8 cellular contexts compared by ENCODE assay signal in the genomic region with DNA sequence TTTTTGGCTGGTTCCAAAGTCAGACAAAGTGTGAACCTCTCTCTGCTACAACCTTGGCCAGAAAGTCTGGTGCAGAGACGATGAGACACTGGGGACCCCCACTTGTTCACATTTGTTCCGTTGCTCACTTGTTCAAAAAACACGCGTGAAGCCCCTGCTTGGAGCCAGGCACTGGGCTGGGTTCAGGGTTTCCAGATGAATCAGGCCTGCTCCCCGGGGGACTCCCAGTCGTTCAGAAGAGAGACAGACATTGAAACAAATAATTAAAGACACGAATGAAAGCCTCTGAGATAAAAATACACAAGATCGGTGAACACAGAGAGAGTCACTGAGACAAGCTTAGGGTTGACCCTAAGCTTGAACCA.
DNase-seq lines count a peak whose midpoint lies in the region; ATAC-seq and TF ChIP-seq lines count a peak whose summit lies in the region.

No MANE protein-coding gene starts in this region.

- no peak for TF ChIP-seq POLR2A in IMR-90 (IDR thresholded peaks at IDR 0.05; ENCODE audit: low read depth, low read length)

- H3K4me2 ChIP-seq in IMR-90 (ENCODE audit: low read depth, low read length): no peak overlapping the region

- H2BK20ac ChIP-seq in IMR-90 (ENCODE audit: low read depth, low read length): no peak overlapping the region

- H3K9me1 ChIP-seq in IMR-90 (ENCODE audit: insufficient read depth, low read length): peaks cover 3% of the 10 kb centered on the region; the same call in 1 of the 2 replicates

- no peak overlapping the region for H2AK9ac ChIP-seq in IMR-90 (replicated peaks; ENCODE audit: low read depth, low read length, poor library complexity)

- no peak overlapping the region for H4K5ac ChIP-seq in IMR-90 (ENCODE audit: low read depth, low read length)

- ATAC-seq in IMR-90 (ENCODE audit: low read depth) (no peak), esophagus mucosa (no peak)
- ATAC-seq in stimulated activated memory B cell treated with anti-CD40 and anti-IgM and Interleukin-4, amounts not matched to agents 10 μg/mL and 1 μg/mL and 100 μg/mL, for 72 hours: peak; percentile 62

- TF ChIP-seq CTCF in IMR-90 (conservative IDR thresholded peaks at IDR 0.05; ENCODE audit: low read depth, low read length): no peak

- H3K56ac ChIP-seq in IMR-90 (ENCODE audit: extremely low read depth, insufficient read depth, low read length): no peak overlapping the region

- H3K9ac ChIP-seq in IMR-90 (ENCODE audit: low read depth, low read length): no peak overlapping the region

- no peak overlapping the region for H4K91ac ChIP-seq in IMR-90 (ENCODE audit: insufficient read depth, low read depth, low read length)

- H3K4me3 ChIP-seq in IMR-90 (ENCODE audit: insufficient read depth, low read depth, low read length): no peak overlapping the region

- in situ Hi-C loops in IMR-90 (cut with MboI; ENCODE audit: low sequenced_read_pairs): no loop called here

- no peak overlapping the region for H3K18ac ChIP-seq in IMR-90 (ENCODE audit: low read depth, low read length)

- H2BK120ac ChIP-seq in IMR-90 (ENCODE audit: low read depth, low read length): no peak overlapping the region

- H3K79me1 ChIP-seq in IMR-90 (ENCODE audit: low read depth in 1 of 2, low read length in 2 of 2): no peaks in the 10 kb centered on the region

- no peak overlapping the region for H4K8ac ChIP-seq in IMR-90 (ENCODE audit: low read depth in 2 of 2, low read length in 2 of 2)

- peaks cover 2% of the 10 kb centered on the region; the same call in 1 of the 2 replicates for H3K4me1 ChIP-seq in IMR-90 (ENCODE audit: control insufficient read depth, insufficient read depth, low read length)

- no peaks in the 10 kb centered on the region; the same call in 1 of the 2 replicates for H3K27me3 ChIP-seq in IMR-90 (ENCODE audit: control insufficient read depth, insufficient read depth, low read length)

- no peak overlapping the region for H2BK15ac ChIP-seq in IMR-90 (ENCODE audit: low read depth, low read length)

- CTCF ChIA-PET in IMR-90 (lab: Yijun Ruan, JAX): no interaction called here
- CTCF ChIA-PET in activated naive CD4-positive, alpha-beta T cell treated with anti-CD3 and anti-CD28 coated beads, Interleukin-2, amount 10 ng/mL, durations not matched to agents 7 days and 5 days (lab: Charles Lee): interaction anchor here (1.0 to 8.2 kb wide), 3 partner anchors 8 to 101 kb away, joined by 3 to 190 read pairs (median 114); a partner anchor contains a TSS

- no peaks in the 10 kb centered on the region for H4K20me1 ChIP-seq in IMR-90 (ENCODE audit: insufficient read depth, low read length)

- H3K36me3 ChIP-seq in IMR-90 (ENCODE audit: control insufficient read depth, insufficient read depth, low read length): no peaks in the 10 kb centered on the region

- H3K27me3 Mint-ChIP-seq in activated naive CD4-positive, alpha-beta T cell treated with anti-CD3 and anti-CD28 coated beads, Interleukin-2, amount 10 ng/mL, durations not matched to agents 7 days and 5 days: peaks cover 7% of the 10 kb centered on the region
- no peaks in the 10 kb centered on the region for H3K27me3 Mint-ChIP-seq in stimulated activated memory B cell treated with anti-CD40 and anti-IgM and Interleukin-4, amounts not matched to agents 10 μg/mL and 1 μg/mL and 100 μg/mL, for 72 hours

- H3K14ac ChIP-seq in IMR-90 (replicated peaks; ENCODE audit: low read depth, low read length): no peak overlapping the region

- no peaks in the 10 kb centered on the region for H3K9me3 Mint-ChIP-seq in activated naive CD4-positive, alpha-beta T cell treated with anti-CD3 and anti-CD28 coated beads, Interleukin-2, amount 10 ng/mL, durations not matched to agents 7 days and 5 days
- peaks cover 2% of the 10 kb centered on the region for H3K9me3 Mint-ChIP-seq in stimulated activated memory B cell treated with anti-CD40 and anti-IgM and Interleukin-4, amounts not matched to agents 10 μg/mL and 1 μg/mL and 100 μg/mL, for 72 hours

- H3K4ac ChIP-seq in IMR-90 (ENCODE audit: low read depth, low read length): no peak overlapping the region

- no peak overlapping the region for H3K23ac ChIP-seq in IMR-90 (ENCODE audit: low read depth, low read length)

- no peak overlapping the region for H2BK5ac ChIP-seq in IMR-90 (ENCODE audit: low read depth, low read length, poor library complexity, severe bottlenecking)

- WGBS in IMR-90 (ENCODE audit: extremely low coverage in 2 of 2, insufficient read length in 1 of 2), 2 experiments: 89% methylated on average over 3 of the region's 8 CpGs; no CpG with 5 or more reads in 1 of the 2 experiments

- TF ChIP-seq RAD21 in IMR-90 (IDR thresholded peaks at IDR 0.05; ENCODE audit: low read length): no peak

- H3K9me3 ChIP-seq in IMR-90 (ENCODE audit: control insufficient read depth, insufficient read depth, low read length): no peaks in the 10 kb centered on the region

- H2AK5ac ChIP-seq in IMR-90 (ENCODE audit: low read depth, low read length): peak overlapping the region; percentile 35; the same call in 1 of the 2 replicates

- peak; percentile 36 for DNase-seq in NK-92 treated with Interleukin-12 subunit alpha and Interleukin-12 subunit beta, amount 100 ng/mL, for 24 hours (lab: John Stamatoyannopoulos, UW)
- DNase-seq in NK-92 (lab: John Stamatoyannopoulos, UW; ENCODE audit: unreplicated experiment) (no peak), IMR-90 (no peak), SIG-M5 (lab: John Stamatoyannopoulos, UW) (no peak), OCI-M2 (lab: John Stamatoyannopoulos, UW; ENCODE audit: unreplicated experiment) (no peak)
- peak; percentile 40 for DNase-seq in activated naive CD4-positive, alpha-beta T cell treated with anti-CD3 and anti-CD28 coated beads, Interleukin-2, amount 10 ng/mL, durations not matched to agents 7 days and 5 days

- peaks cover 79% of the 10 kb centered on the region for H3K4me1 Mint-ChIP-seq in activated naive CD4-positive, alpha-beta T cell treated with anti-CD3 and anti-CD28 coated beads, Interleukin-2, amount 10 ng/mL, durations not matched to agents 7 days and 5 days
- H3K4me1 Mint-ChIP-seq in stimulated activated memory B cell treated with anti-CD40 and anti-IgM and Interleukin-4, amounts not matched to agents 10 μg/mL and 1 μg/mL and 100 μg/mL, for 72 hours: peaks cover 87% of the 10 kb centered on the region

- dilution Hi-C loops in IMR-90 (cut with HindIII; ENCODE audit: low sequenced_read_pairs, unreplicated experiment): no loop called here

- H2AFZ ChIP-seq in IMR-90 (replicated peaks; ENCODE audit: low read length, poor library complexity): no peak overlapping the region

- H3K4me3 Mint-ChIP-seq in activated naive CD4-positive, alpha-beta T cell treated with anti-CD3 and anti-CD28 coated beads, Interleukin-2, amount 10 ng/mL, durations not matched to agents 7 days and 5 days: no peak overlapping the region
- H3K4me3 Mint-ChIP-seq in stimulated activated memory B cell treated with anti-CD40 and anti-IgM and Interleukin-4, amounts not matched to agents 10 μg/mL and 1 μg/mL and 100 μg/mL, for 72 hours: peak overlapping the region; percentile 81

- H3K27ac ChIP-seq in IMR-90 (ENCODE audit: insufficient read depth, low read length): no peak overlapping the region

- no TSS peak for BruUV-seq in IMR-90 (replicated peaks; lab: Mats Ljungman, UMichigan)

- peak overlapping the region; percentile 90 for H3K27ac Mint-ChIP-seq in activated naive CD4-positive, alpha-beta T cell treated with anti-CD3 and anti-CD28 coated beads, Interleukin-2, amount 10 ng/mL, durations not matched to agents 7 days and 5 days
- no peak overlapping the region for H3K27ac Mint-ChIP-seq in stimulated activated memory B cell treated with anti-CD40 and anti-IgM and Interleukin-4, amounts not matched to agents 10 μg/mL and 1 μg/mL and 100 μg/mL, for 72 hours

- intact Hi-C loops in IMR-90 (cut with micrococcal nuclease): no loop called here

- peaks cover 2% of the 10 kb centered on the region for H3K36me3 Mint-ChIP-seq in activated naive CD4-positive, alpha-beta T cell treated with anti-CD3 and anti-CD28 coated beads, Interleukin-2, amount 10 ng/mL, durations not matched to agents 7 days and 5 days
- H3K36me3 Mint-ChIP-seq in stimulated activated memory B cell treated with anti-CD40 and anti-IgM and Interleukin-4, amounts not matched to agents 10 μg/mL and 1 μg/mL and 100 μg/mL, for 72 hours: no peaks in the 10 kb centered on the region

- POLR2A ChIA-PET in IMR-90 (lab: Charles Lee; ENCODE audit: unreplicated experiment): no interaction called here

TF ChIP-seq in IMR-90, 13 proteins besides CTCF, POLR2A, EP300 and RAD21 (continues in another document):
- TF ChIP-seq, protein P1, sequence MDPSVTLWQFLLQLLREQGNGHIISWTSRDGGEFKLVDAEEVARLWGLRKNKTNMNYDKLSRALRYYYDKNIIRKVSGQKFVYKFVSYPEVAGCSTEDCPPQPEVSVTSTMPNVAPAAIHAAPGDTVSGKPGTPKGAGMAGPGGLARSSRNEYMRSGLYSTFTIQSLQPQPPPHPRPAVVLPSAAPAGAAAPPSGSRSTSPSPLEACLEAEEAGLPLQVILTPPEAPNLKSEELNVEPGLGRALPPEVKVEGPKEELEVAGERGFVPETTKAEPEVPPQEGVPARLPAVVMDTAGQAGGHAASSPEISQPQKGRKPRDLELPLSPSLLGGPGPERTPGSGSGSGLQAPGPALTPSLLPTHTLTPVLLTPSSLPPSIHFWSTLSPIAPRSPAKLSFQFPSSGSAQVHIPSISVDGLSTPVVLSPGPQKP (IDR thresholded peaks at IDR 0.05; ENCODE audit: borderline replicate concordance, low read depth, low read length): no peak
- TF ChIP-seq, protein P2, sequence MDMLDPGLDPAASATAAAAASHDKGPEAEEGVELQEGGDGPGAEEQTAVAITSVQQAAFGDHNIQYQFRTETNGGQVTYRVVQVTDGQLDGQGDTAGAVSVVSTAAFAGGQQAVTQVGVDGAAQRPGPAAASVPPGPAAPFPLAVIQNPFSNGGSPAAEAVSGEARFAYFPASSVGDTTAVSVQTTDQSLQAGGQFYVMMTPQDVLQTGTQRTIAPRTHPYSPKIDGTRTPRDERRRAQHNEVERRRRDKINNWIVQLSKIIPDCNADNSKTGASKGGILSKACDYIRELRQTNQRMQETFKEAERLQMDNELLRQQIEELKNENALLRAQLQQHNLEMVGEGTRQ (IDR thresholded peaks at IDR 0.05; ENCODE audit: low read depth, low read length): no peak
- TF ChIP-seq RFX5 (IDR thresholded peaks at IDR 0.05; ENCODE audit: low read depth, low read length): no peak
- no peak for TF ChIP-seq CEBPB (IDR thresholded peaks at IDR 0.05; ENCODE audit: low read depth, low read length)
- TF ChIP-seq BHLHE40 (IDR thresholded peaks at IDR 0.05; ENCODE audit: low read depth, low read length): no peak
- no peak for TF ChIP-seq SMC3 (IDR thresholded peaks at IDR 0.05; ENCODE audit: low read depth, low read length)
- TF ChIP-seq MAFK (IDR thresholded peaks at IDR 0.05; ENCODE audit: low read depth, low read length): no peak
- TF ChIP-seq CHD1 (IDR thresholded peaks at IDR 0.05; ENCODE audit: low read depth, low read length): no peak
- no peak for TF ChIP-seq MXI1 (IDR thresholded peaks at IDR 0.05; ENCODE audit: borderline replicate concordance, low read depth, low read length)
- no peak for TF ChIP-seq MAZ (IDR thresholded peaks at IDR 0.05; ENCODE audit: borderline replicate concordance, low read depth, low read length)
- no peak for TF ChIP-seq RCOR1 (IDR thresholded peaks at IDR 0.05; ENCODE audit: insufficient replicate concordance, low read length)
- TF ChIP-seq FOS (IDR thresholded peaks at IDR 0.05; ENCODE audit: low read depth, low read length): no peak

Comparison
In these comparisons a context has a peak if more than half of its experiments do, and no peak if none do; other contexts are left out.
1. DNase-seq: peak in NK-92 treated with Interleukin-12 subunit alpha and Interleukin-12 subunit beta, amount 100 ng/mL, for 24 hours (single experiment) and activated naive CD4-positive, alpha-beta T cell treated with anti-CD3 and anti-CD28 coated beads, Interleukin-2, amount 10 ng/mL, durations not matched to agents 7 days and 5 days (single experiment); none in NK-92 (single experiment), IMR-90 (single experiment), SIG-M5 (single experiment) and OCI-M2 (single experiment).